ENCODE assay signal across 25 cellular contexts in genomic region chr20:63668351-63668750, GRCh38. TPM values are rescaled to one million over a fixed set of nuclear protein-coding genes. Genes with fewer than 3 reads are reported as not detected.
"Had no signal": no experiment of that assay in that cellular context is flagged by ENCODE, and none has a peak within 500 bp of the region (broad histone marks: within the 10 kb centered on the region; RNA-seq: fewer than 3 reads in every experiment).

No MANE protein-coding gene starts in this region.

- H3K27me3 Mint-ChIP-seq: dendritic cell treated with granulocyte-macrophage colony-stimulating factor and Interleukin-4, amounts not matched to agents 40 ng/mL and 50 ng/mL, for 4 days; effector memory CD8-positive, alpha-beta T cell; naive B cell had no signal

- H3K4me1 ChIP-seq: colonic mucosa, foreskin keratinocyte, heart right ventricle, left lung, lower lobe of right lung had no signal

- H3K4me3 ChIP-seq: colonic mucosa, esophagus muscularis mucosa, gastroesophageal sphincter, heart right ventricle, left lung, lower lobe of right lung, mucosa of descending colon had no signal

- H3K36me3 ChIP-seq: colonic mucosa had no signal

- FAIRE-seq: endometrium, endothelial cell of umbilical vein, frontal cortex, islet of Langerhans, keratinocyte had no signal

- DNase-seq: colonic mucosa; cortex of kidney; effector CD8-positive, alpha-beta T cell; effector memory CD8-positive, alpha-beta T cell; endodermal cell; foreskin keratinocyte; head of caudate nucleus; heart right ventricle; hippocampal formation; left cardiac atrium; left ventricle myocardium superior; lower lobe of right lung; mesenchymal stem cell; mucosa of descending colon; naive B cell had no signal

- H3K27me3 ChIP-seq: colonic mucosa, esophagus muscularis mucosa, foreskin keratinocyte, gastroesophageal sphincter, heart right ventricle, left lung had no signal

- H3K4me3 Mint-ChIP-seq: dendritic cell treated with granulocyte-macrophage colony-stimulating factor and Interleukin-4, amounts not matched to agents 40 ng/mL and 50 ng/mL, for 4 days; effector memory CD8-positive, alpha-beta T cell; endodermal cell; mesothelial cell of epicardium; naive B cell had no signal

- H3K27ac ChIP-seq: colonic mucosa, esophagus muscularis mucosa, foreskin keratinocyte, gastroesophageal sphincter, heart right ventricle, left lung, lower lobe of right lung had no signal

- H3K9me3 ChIP-seq: colonic mucosa, esophagus muscularis mucosa, gastroesophageal sphincter, heart right ventricle, left lung, lower lobe of right lung, mucosa of descending colon had no signal

- ATAC-seq: effector memory CD8-positive, alpha-beta T cell; foreskin keratinocyte; gastroesophageal sphincter; heart right ventricle; left cardiac atrium; left lung; left ventricle myocardium superior; lower lobe of right lung; mucosa of descending colon had no signal

- H3K27ac Mint-ChIP-seq: dendritic cell treated with granulocyte-macrophage colony-stimulating factor and Interleukin-4, amounts not matched to agents 40 ng/mL and 50 ng/mL, for 4 days; effector memory CD8-positive, alpha-beta T cell; endodermal cell; mesothelial cell of epicardium; naive B cell had no signal

- H3K4me1 Mint-ChIP-seq: endodermal cell, mesothelial cell of epicardium had no signal

- H3K9me3 Mint-ChIP-seq: dendritic cell treated with granulocyte-macrophage colony-stimulating factor and Interleukin-4, amounts not matched to agents 40 ng/mL and 50 ng/mL, for 4 days; effector memory CD8-positive, alpha-beta T cell; endodermal cell; mesothelial cell of epicardium had no signal

RNA-seq across cellular contexts. Expression of gene TNFRSF6B, which starts 28.1 kb away (rescaled TPM):
- total RNA-seq: endodermal cell, frontal cortex, mesothelial cell of epicardium had no signal
